In the genomic region with DNA sequence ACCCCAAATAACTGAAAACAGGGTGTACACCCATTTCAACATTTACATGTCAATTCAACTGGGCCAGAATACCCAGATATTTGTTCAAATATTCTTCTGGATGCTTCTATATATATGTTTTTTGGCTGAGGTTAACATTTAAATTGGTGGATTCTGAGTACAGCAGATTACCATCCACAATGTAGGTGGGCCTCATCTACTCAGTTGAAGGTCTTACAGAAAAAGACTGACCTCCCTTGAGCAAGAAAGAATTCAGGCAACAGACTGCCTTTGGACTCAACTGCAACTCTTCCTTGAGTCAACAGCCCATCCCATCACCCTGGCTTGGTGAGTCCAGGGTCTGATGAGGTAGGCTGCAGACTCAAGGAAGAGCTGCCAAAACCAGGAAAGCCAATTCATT, we compare ENCODE assay signal across 9 cellular contexts.
"Had no signal": no experiment of that assay in that cellular context is flagged by ENCODE, and none has a peak within 500 bp of the region (broad histone marks: within the 10 kb centered on the region; RNA-seq: fewer than 3 reads in every experiment).

No MANE protein-coding gene starts in this region.

- H2AFZ ChIP-seq: GM23338 had no signal

- H3K4me2 ChIP-seq: GM23338 had no signal

- FAIRE-seq: H1, H54, HTR-8/SVneo had no signal

- H3K4me3 ChIP-seq: GM23338 had no signal

- ATAC-seq: GM23338 had no signal

- DNase-seq: H9, HCEC 1CT, HFFc6, IMR-90, KBM-7 had no signal
